ENCODE assay signal across 8 cellular contexts in the genomic region with DNA sequence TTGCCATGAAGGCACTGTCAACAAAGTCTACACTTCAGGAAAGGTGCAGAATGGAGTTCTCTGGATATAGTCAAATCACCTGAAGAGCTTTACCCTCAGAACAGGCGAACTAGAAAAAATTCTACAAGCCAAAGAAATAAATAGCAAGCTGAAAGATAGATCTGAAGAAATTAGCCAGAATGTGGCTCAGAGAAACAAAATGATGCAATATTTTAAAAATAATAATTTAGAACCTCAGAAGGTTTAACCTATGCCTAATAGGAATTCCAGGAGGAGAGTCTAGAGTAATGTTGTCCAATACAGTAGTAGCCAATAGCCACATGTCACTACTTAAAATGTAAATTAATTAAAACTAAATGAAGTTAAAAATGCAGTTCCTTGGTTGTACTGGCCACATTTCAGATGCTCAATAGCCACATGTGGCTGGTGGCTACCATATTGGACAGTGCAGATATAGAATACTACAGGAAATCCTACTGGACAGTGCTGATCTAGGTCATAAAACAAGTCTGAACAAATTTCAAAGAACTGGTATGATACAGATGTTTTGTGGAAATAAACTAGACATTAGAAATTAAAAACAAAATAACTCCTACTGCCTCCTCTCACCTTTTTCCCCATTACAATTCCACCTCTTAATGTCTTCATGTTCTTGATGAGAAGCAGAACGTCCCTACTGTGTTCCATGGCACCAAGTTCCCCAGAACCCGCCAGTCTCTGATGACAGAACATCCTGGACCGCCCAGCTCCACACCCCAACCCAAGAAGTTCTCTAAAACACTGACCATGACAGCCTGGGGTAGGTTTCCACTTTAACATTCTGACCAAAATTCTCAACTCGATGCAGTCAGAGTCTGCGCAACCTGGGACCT. TPM values are rescaled to one million over a fixed set of nuclear protein-coding genes. Genes with fewer than 3 reads are reported as not detected.
A peak's percentile ranks its signal among the peaks of the same experiment; 100 is the strongest.
DNase-seq lines count a peak whose midpoint lies in the region; ATAC-seq and TF ChIP-seq lines count a peak whose summit lies in the region.

No MANE protein-coding gene starts in this region.

- DNase-seq in CD1c-positive myeloid dendritic cell (ENCODE audit: extremely low spot score): peak; percentile 84
- DNase-seq in chondrocyte (ENCODE audit: low spot score): no peak
- DNase-seq in mesothelial cell of epicardium (ENCODE audit: low spot score in 2 of 2, unreplicated experiment in 2 of 2): no peak
- no peak for DNase-seq in NCI-H2081 (lab: John Stamatoyannopoulos, UW)
- DNase-seq in HK-2 (ENCODE audit: unreplicated experiment): no peak
- no peak for DNase-seq in NCI-H2029 (lab: John Stamatoyannopoulos, UW)

- H3K27ac Mint-ChIP-seq in IgD-negative memory B cell (peak overlapping the region; percentile 74 to 97 (median 96)), chondrocyte (ENCODE audit: unreplicated experiment) (peak overlapping the region; percentile 99), mesothelial cell of epicardium (peak overlapping the region; percentile 96)

- H3K4me3 Mint-ChIP-seq in IgD-negative memory B cell: peak overlapping the region; percentile 97 to 99 (median 98)
- peak overlapping the region; percentile 88 for H3K4me3 Mint-ChIP-seq in chondrocyte (ENCODE audit: unreplicated experiment)
- H3K4me3 Mint-ChIP-seq in mesothelial cell of epicardium: peak overlapping the region; percentile 94

- peak; percentile 39 for ATAC-seq in GM21447 (IDR thresholded peaks at IDR 0.05; ENCODE audit: unreplicated experiment)

- H3K4me1 Mint-ChIP-seq in IgD-negative memory B cell (peaks cover 20 to 24% (median 20%) of the 10 kb centered on the region in 3 donors), chondrocyte (ENCODE audit: low read depth) (peaks cover 16% of the 10 kb centered on the region), mesothelial cell of epicardium (peaks cover 17% of the 10 kb centered on the region)

- H3K36me3 Mint-ChIP-seq in IgD-negative memory B cell (peaks cover 5% of the 10 kb centered on the region), chondrocyte (ENCODE audit: low read depth) (peaks cover 2% of the 10 kb centered on the region), mesothelial cell of epicardium (peaks cover 2% of the 10 kb centered on the region)

- TF ChIP-seq CTCF in chondrocyte (IDR thresholded peaks at IDR 0.05) (no peak), mesothelial cell of epicardium (IDR thresholded peaks at IDR 0.05; ENCODE audit: unreplicated experiment) (no peak)

- H3K27me3 Mint-ChIP-seq in IgD-negative memory B cell (no peaks in the 10 kb centered on the region), chondrocyte (ENCODE audit: low read depth) (no peaks in the 10 kb centered on the region), mesothelial cell of epicardium (ENCODE audit: low read depth) (peaks cover 23% of the 10 kb centered on the region)

- H3K9me3 Mint-ChIP-seq in IgD-negative memory B cell (no peaks in the 10 kb centered on the region), chondrocyte (ENCODE audit: low read depth) (no peaks in the 10 kb centered on the region), mesothelial cell of epicardium (no peaks in the 10 kb centered on the region)

RNA-seq across cellular contexts. Expression of a gene that starts 0.6 kb away (rescaled TPM):
- 6.7 TPM for polyA plus RNA-seq in IgD-negative memory B cell
- total RNA-seq in chondrocyte: 8.9 to 13.5 TPM (median 11.8 TPM) in 3 replicates
- 9.2 to 11.7 TPM (median 10.4 TPM) in 3 replicates for total RNA-seq in mesothelial cell of epicardium

RNA-seq across cellular contexts. Expression of a gene that starts 26.9 kb away (rescaled TPM):
- not detected for polyA plus RNA-seq in IgD-negative memory B cell
- total RNA-seq in chondrocyte (not detected in 3 replicates), mesothelial cell of epicardium (0.18 TPM in 1 of 3 replicates, not detected in the others)
